Comparison of ENCODE assay signal across 23 cellular contexts in the genomic region with DNA sequence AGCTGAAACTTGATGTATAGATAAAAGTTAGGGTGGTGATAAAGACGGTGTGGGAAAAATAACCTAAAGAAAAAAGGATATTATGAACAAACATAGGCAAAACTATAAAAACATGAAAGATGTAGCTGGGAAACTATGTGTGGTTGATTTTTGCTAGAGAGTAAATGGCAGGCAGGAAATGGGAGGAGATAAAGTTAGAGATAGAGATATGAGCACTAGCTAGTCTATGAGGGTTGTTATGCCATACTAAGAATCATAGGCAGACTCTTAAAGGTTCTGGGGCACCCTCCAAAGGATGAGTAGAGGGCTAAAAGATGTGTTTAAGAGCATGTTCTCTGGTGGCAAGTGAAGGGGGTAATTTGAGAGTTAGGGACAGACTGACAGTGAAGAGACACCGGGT.
DNase-seq lines count a peak whose midpoint lies in the region; ATAC-seq and TF ChIP-seq lines count a peak whose summit lies in the region.
"Had no signal": no experiment of that assay in that cellular context is flagged by ENCODE, and none has a peak within 500 bp of the region (broad histone marks: within the 10 kb centered on the region; RNA-seq: fewer than 3 reads in every experiment).

No MANE protein-coding gene starts in this region.

- H3K9ac ChIP-seq in DND-41 (ENCODE audit: low read depth, low read length): no peak overlapping the region
- H3K9ac ChIP-seq: BLaER1 had no signal

- intact Hi-C loops in psoas muscle (cut with DNase I): no loop called here

- H3K4me3 ChIP-seq in DND-41 (ENCODE audit: low read depth in 1 of 2, low read length in 2 of 2) (no peak overlapping the region), psoas muscle (no peak overlapping the region)
- no peak overlapping the region for H3K4me3 ChIP-seq in Jurkat, Clone E6-1 (ENCODE audit: low read length)
- H3K4me3 ChIP-seq: BLaER1 had no signal

- H3K36me3 ChIP-seq in DND-41 (ENCODE audit: insufficient read depth, low read length): no peaks in the 10 kb centered on the region
- H3K36me3 ChIP-seq in psoas muscle (ENCODE audit: insufficient read depth in 1 of 2, low read depth in 1 of 2): no peaks in the 10 kb centered on the region
- H3K36me3 ChIP-seq: BE2C, BLaER1 had no signal

- H3K4me2 ChIP-seq in DND-41 (ENCODE audit: insufficient read depth, low read length): peak overlapping the region; percentile 11; the same call in 1 of the 2 replicates
- H3K4me2 ChIP-seq: BLaER1 had no signal

- peak overlapping the region; percentile 16 for H3K27ac Mint-ChIP-seq in activated naive CD8-positive, alpha-beta T cell treated with anti-CD3 and anti-CD28 coated beads, Interleukin-2, amount 50 U/mL, for 24 hours
- H3K27ac Mint-ChIP-seq in activated naive CD8-positive, alpha-beta T cell treated with anti-CD3 and anti-CD28 coated beads for 36 hours: no peak overlapping the region
- H3K27ac Mint-ChIP-seq: CD14-positive monocyte; CD4-positive, alpha-beta memory T cell had no signal

- TF ChIP-seq CTCF in DND-41 (IDR thresholded peaks at IDR 0.05; ENCODE audit: borderline replicate concordance, extremely low read depth, low read length, poor library complexity, severe bottlenecking) (no peak), psoas muscle (IDR thresholded peaks at IDR 0.05) (no peak), GM13976 (IDR thresholded peaks at IDR 0.05; ENCODE audit: borderline replicate concordance, control extremely low read depth, extremely low read depth, insufficient read depth, missing control alignments) (no peak)

- DNase-seq in activated naive CD8-positive, alpha-beta T cell treated with anti-CD3 and anti-CD28 coated beads, Interleukin-2, amount 50 U/mL, for 24 hours: no peak
- no peak for DNase-seq in activated naive CD8-positive, alpha-beta T cell treated with anti-CD3 and anti-CD28 coated beads for 36 hours
- DNase-seq in DND-41 (no peak), NCI-H226 (peak; percentile 58), psoas muscle (no peak), GM13976 (ENCODE audit: low spot score) (no peak), NCI-H524 (lab: John Stamatoyannopoulos, UW) (no peak)
- peak; percentile 47 for DNase-seq in Jurkat, Clone E6-1 (ENCODE audit: low read depth, low spot score)
- DNase-seq: 8988T; ACHN; BE2C; C1 segment of cervical spinal cord; CD4-positive, alpha-beta memory T cell; CD4-positive, CD25-positive, alpha-beta regulatory T cell; CD8-positive, alpha-beta memory T cell; COR-L47; DMS 273 treated with DMSO at 0.1 percent for 48 hours; DMS153; DMS53; DMS79; GF-D8 had no signal

- peaks cover 25% of the 10 kb centered on the region for H3K4me1 Mint-ChIP-seq in activated naive CD8-positive, alpha-beta T cell treated with anti-CD3 and anti-CD28 coated beads, Interleukin-2, amount 50 U/mL, for 24 hours
- peaks cover 23% of the 10 kb centered on the region for H3K4me1 Mint-ChIP-seq in activated naive CD8-positive, alpha-beta T cell treated with anti-CD3 and anti-CD28 coated beads for 36 hours
- H3K4me1 Mint-ChIP-seq: CD14-positive monocyte had no signal

- H3K4me1 ChIP-seq in DND-41 (ENCODE audit: insufficient read depth, low read length): peaks cover 42% of the 10 kb centered on the region
- H3K4me1 ChIP-seq in psoas muscle: no peaks in the 10 kb centered on the region
- H3K4me1 ChIP-seq: BE2C, BLaER1 had no signal

- H3K9me3 Mint-ChIP-seq in activated naive CD8-positive, alpha-beta T cell treated with anti-CD3 and anti-CD28 coated beads, Interleukin-2, amount 50 U/mL, for 24 hours: peaks cover 34% of the 10 kb centered on the region
- peaks cover 29% of the 10 kb centered on the region for H3K9me3 Mint-ChIP-seq in activated naive CD8-positive, alpha-beta T cell treated with anti-CD3 and anti-CD28 coated beads for 36 hours

- no peaks in the 10 kb centered on the region for H4K20me1 ChIP-seq in DND-41 (ENCODE audit: insufficient read depth, low read length)
- H4K20me1 ChIP-seq: BLaER1 had no signal

- H3K9me3 ChIP-seq in DND-41 (ENCODE audit: insufficient read depth, low read length, severe bottlenecking) (peaks cover 15% of the 10 kb centered on the region), psoas muscle (no peaks in the 10 kb centered on the region)
- H3K9me3 ChIP-seq: BE2C had no signal

- ATAC-seq in activated naive CD8-positive, alpha-beta T cell treated with anti-CD3 and anti-CD28 coated beads, Interleukin-2, amount 50 U/mL, for 24 hours: peak; percentile 43
- ATAC-seq in DND-41 (ENCODE audit: insufficient read depth, low read depth): peak; percentile 83
- no peak for ATAC-seq in psoas muscle

- H3K27me3 ChIP-seq in DND-41 (ENCODE audit: insufficient read depth, low read length, poor library complexity) (no peaks in the 10 kb centered on the region), psoas muscle (ENCODE audit: insufficient read depth in 3 of 3, low read length in 2 of 3) (peaks cover 0 to 2% (median 0%) of the 10 kb centered on the region in 3 donors)
- H3K27me3 ChIP-seq: BE2C, BLaER1 had no signal

- WGBS in psoas muscle, 3 donors: 86 to 94% (median 88%) methylated on average over 2 of the region's 2 CpGs

- no peak overlapping the region for H3K4me3 Mint-ChIP-seq in activated naive CD8-positive, alpha-beta T cell treated with anti-CD3 and anti-CD28 coated beads, Interleukin-2, amount 50 U/mL, for 24 hours
- H3K4me3 Mint-ChIP-seq in activated naive CD8-positive, alpha-beta T cell treated with anti-CD3 and anti-CD28 coated beads for 36 hours: no peak overlapping the region
- H3K4me3 Mint-ChIP-seq: CD14-positive monocyte; CD4-positive, CD25-positive, alpha-beta regulatory T cell; CD8-positive, alpha-beta memory T cell had no signal

- peak overlapping the region; percentile 2; the same call in 1 of the 2 replicates for H2AFZ ChIP-seq in DND-41 (ENCODE audit: low read depth, low read length)

- H3K36me3 Mint-ChIP-seq in activated naive CD8-positive, alpha-beta T cell treated with anti-CD3 and anti-CD28 coated beads, Interleukin-2, amount 50 U/mL, for 24 hours (ENCODE audit: low read depth): peaks cover 3% of the 10 kb centered on the region
- peaks cover 14% of the 10 kb centered on the region for H3K36me3 Mint-ChIP-seq in activated naive CD8-positive, alpha-beta T cell treated with anti-CD3 and anti-CD28 coated beads for 36 hours
- H3K36me3 Mint-ChIP-seq: CD14-positive monocyte; CD4-positive, CD25-positive, alpha-beta regulatory T cell; CD8-positive, alpha-beta memory T cell had no signal

- in situ Hi-C loops in GM13976 (cut with MboI; ENCODE audit: low sequenced_read_pairs, unreplicated experiment): no loop called here

- peak overlapping the region; percentile 53 for H3K27ac ChIP-seq in DND-41 (ENCODE audit: low read length)
- no peak overlapping the region for H3K27ac ChIP-seq in psoas muscle
- H3K27ac ChIP-seq: BLaER1 had no signal

- no peaks in the 10 kb centered on the region for H3K27me3 Mint-ChIP-seq in activated naive CD8-positive, alpha-beta T cell treated with anti-CD3 and anti-CD28 coated beads, Interleukin-2, amount 50 U/mL, for 24 hours
- peaks cover 4% of the 10 kb centered on the region for H3K27me3 Mint-ChIP-seq in activated naive CD8-positive, alpha-beta T cell treated with anti-CD3 and anti-CD28 coated beads for 36 hours
- H3K27me3 Mint-ChIP-seq: CD4-positive, alpha-beta memory T cell had no signal

- H3K79me2 ChIP-seq in DND-41 (ENCODE audit: insufficient read depth, low read length): no peaks in the 10 kb centered on the region

Comparison
In these comparisons a context has a peak if more than half of its experiments do, and no peak if none do; other contexts are left out.
1. ATAC-seq: peak in activated naive CD8-positive, alpha-beta T cell treated with anti-CD3 and anti-CD28 coated beads, Interleukin-2, amount 50 U/mL, for 24 hours (single experiment) and DND-41 (single experiment); none in psoas muscle (0 of 4).
2. DNase-seq: peak in Jurkat, Clone E6-1 (single experiment) and NCI-H226 (single experiment); none in activated naive CD8-positive, alpha-beta T cell treated with anti-CD3 and anti-CD28 coated beads, Interleukin-2, amount 50 U/mL, for 24 hours (single experiment), activated naive CD8-positive, alpha-beta T cell treated with anti-CD3 and anti-CD28 coated beads for 36 hours (single experiment), DND-41 (single experiment), psoas muscle (0 of 2), GM13976 (single experiment) and NCI-H524 (0 of 2).